Comparison of ENCODE assay signal across 14 cellular contexts in the genomic region with DNA sequence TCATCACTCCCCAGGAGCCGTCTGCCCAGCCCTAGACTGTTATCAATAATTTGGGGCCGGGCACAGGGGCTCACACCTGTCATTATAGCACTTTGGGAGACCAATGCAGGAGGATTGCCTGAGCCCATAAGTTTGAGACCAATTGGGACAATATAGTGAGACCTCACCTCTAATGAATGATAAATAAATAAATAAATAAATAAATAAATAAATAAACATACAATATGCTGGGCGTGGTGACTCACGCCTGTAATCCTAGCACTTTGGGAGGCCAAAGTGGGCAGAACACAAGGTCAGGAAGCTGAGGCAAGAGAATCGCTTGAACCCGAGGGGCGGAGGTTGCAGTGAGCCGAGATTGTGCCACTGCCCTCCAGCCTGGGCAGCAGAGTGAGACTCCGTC. TPM values are rescaled to one million over a fixed set of nuclear protein-coding genes. Genes with fewer than 3 reads are reported as not detected.
"Had no signal": no experiment of that assay in that cellular context is flagged by ENCODE, and none has a peak within 500 bp of the region (broad histone marks: within the 10 kb centered on the region; RNA-seq: fewer than 3 reads in every experiment).

No MANE protein-coding gene starts in this region.

RNA-seq across cellular contexts. Expression of a gene that starts 25.5 kb away (rescaled TPM):
- total RNA-seq: activated B cell treated with CpG ODN at 0.5 μM for 24 hours; activated CD4-positive, alpha-beta memory T cell treated with anti-CD3 and anti-CD28 coated beads for 36 hours; activated CD4-positive, alpha-beta memory T cell treated with anti-CD3 and anti-CD28 coated beads, Interleukin-2, amount 10 ng/mL, durations not matched to agents 7 days and 5 days; activated CD4-positive, alpha-beta T cell treated with anti-CD3 and anti-CD28 coated beads for 36 hours; activated CD4-positive, alpha-beta T cell treated with anti-CD3 and anti-CD28 coated beads, Interleukin-2, amount 10 ng/mL, durations not matched to agents 24 days and 14 days; activated CD4-positive, alpha-beta T cell treated with anti-CD3 and anti-CD28 coated beads, Interleukin-2, amount 10 ng/mL, durations not matched to agents 7 days and 5 days; activated CD8-positive, alpha-beta memory T cell treated with anti-CD3 and anti-CD28 coated beads for 36 hours; activated CD8-positive, alpha-beta memory T cell treated with anti-CD3 and anti-CD28 coated beads, Interleukin-2, amount 10 ng/mL, durations not matched to agents 7 days and 5 days; activated CD8-positive, alpha-beta T cell treated with anti-CD3 and anti-CD28 coated beads for 36 hours; activated CD8-positive, alpha-beta T cell treated with anti-CD3 and anti-CD28 coated beads, Interleukin-2, amount 10 ng/mL, durations not matched to agents 7 days and 5 days; T-helper 1 cell treated with Interleukin-12 subunit alpha and Interleukin-12 subunit beta and Interleukin-4 antibody, amounts not matched to agents 30 ng/mL and 1 ng/mL, for 36 hours; T-helper 17 cell; T-helper 2 cell treated with Interferon-gamma antibody and Interleukin-4, amounts not matched to agents 100 ng/mL and 5 ng/mL, for 36 hours; WTC11 had no signal
